9 cellular contexts compared by ENCODE assay signal in the genomic region with DNA sequence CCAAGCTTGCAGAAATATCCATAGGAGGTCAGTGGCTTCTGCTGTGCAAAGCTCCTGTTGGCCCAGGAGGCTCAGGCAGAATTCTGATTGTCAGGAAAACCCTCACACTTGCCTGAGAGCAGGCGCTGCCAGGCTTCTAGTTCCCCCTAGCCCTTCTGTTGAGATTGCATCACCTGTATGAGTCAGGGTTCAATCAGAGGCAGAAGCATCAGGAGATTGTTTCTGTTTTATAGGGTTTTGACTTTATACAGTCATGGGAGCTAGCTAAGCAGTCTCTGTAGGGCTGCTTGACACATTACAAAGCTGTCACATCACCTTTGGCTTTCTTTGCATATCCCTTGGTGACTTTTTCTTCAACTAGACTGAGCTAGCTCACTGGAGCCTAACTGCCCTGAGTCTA. TPM values are rescaled to one million over a fixed set of nuclear protein-coding genes. Genes with fewer than 3 reads are reported as not detected.
DNase-seq lines count a peak whose midpoint lies in the region; ATAC-seq and TF ChIP-seq lines count a peak whose summit lies in the region.
"Had no signal": no experiment of that assay in that cellular context is flagged by ENCODE, and none has a peak within 500 bp of the region (broad histone marks: within the 10 kb centered on the region; RNA-seq: fewer than 3 reads in every experiment).

No MANE protein-coding gene starts in this region.

- H3K4me1 ChIP-seq in HEK293 (ENCODE audit: control insufficient read depth, insufficient read depth, low read length) = no peaks in the 10 kb centered on the region
- no peaks in the 10 kb centered on the region for H3K4me1 ChIP-seq in ascending aorta

- no peak for TF ChIP-seq CTCF in AG04450 (IDR thresholded peaks at IDR 0.05; ENCODE audit: low read depth, low read length)
- TF ChIP-seq CTCF in HEK293 (tag by site-specific recombination; IDR thresholded peaks at IDR 0.05) = no peak
- TF ChIP-seq CTCF in RWPE1 (conservative IDR thresholded peaks at IDR 0.05; ENCODE audit: low read depth) = no peak
- no peak for TF ChIP-seq CTCF in fibroblast of villous mesenchyme (IDR thresholded peaks at IDR 0.05; ENCODE audit: insufficient read depth, low read depth, low read length)
- no peak for TF ChIP-seq CTCF in ascending aorta (IDR thresholded peaks at IDR 0.05)

- H3K9me3 ChIP-seq in AG04450 (ENCODE audit: control insufficient read depth, insufficient read depth, low read length) = no peaks in the 10 kb centered on the region
- no peaks in the 10 kb centered on the region; the same call in 1 of the 2 replicates for H3K9me3 ChIP-seq in HEK293 (ENCODE audit: control insufficient read depth, insufficient read depth, low read depth, low read length)
- no peaks in the 10 kb centered on the region for H3K9me3 ChIP-seq in ascending aorta

- H3K4me3 ChIP-seq in AG04450 (ENCODE audit: low read depth, low read length) = no peak overlapping the region
- H3K4me3 ChIP-seq in HEK293 (ENCODE audit: low read depth, low read length) = no peak overlapping the region
- H3K4me3 ChIP-seq in fibroblast of villous mesenchyme (ENCODE audit: low read depth, low read length) = no peak overlapping the region
- H3K4me3 ChIP-seq in ascending aorta = no peak overlapping the region

- no peak overlapping the region for H3K4me3 Mint-ChIP-seq in activated T-helper 1 cell treated with anti-CD3 and anti-CD28 coated beads, Interleukin-12 subunit alpha, Interleukin-12 subunit beta, Interleukin-2, Interleukin-4 antibody, amounts not matched to agents 30 ng/mL and 10 ng/mL and 1 ng/mL, durations not matched to agents 14 hours and 24 hours and 36 hours

- H3K27me3 Mint-ChIP-seq in activated T-helper 1 cell treated with anti-CD3 and anti-CD28 coated beads, Interleukin-12 subunit alpha, Interleukin-12 subunit beta, Interleukin-2, Interleukin-4 antibody, amounts not matched to agents 30 ng/mL and 10 ng/mL and 1 ng/mL, durations not matched to agents 14 hours and 24 hours and 36 hours (ENCODE audit: insufficient read depth) = no peaks in the 10 kb centered on the region

- POLR2A ChIA-PET in AG04450 (lab: Yijun Ruan, JAX) = no interaction called here
- POLR2A ChIA-PET in HEK293 (lab: Yijun Ruan, JAX) = no interaction called here
- POLR2A ChIA-PET in RWPE1 (lab: Yijun Ruan, JAX; ENCODE audit: low non-redundant PET) = no interaction called here

- intact Hi-C loops in activated T-helper 1 cell treated with anti-CD3 and anti-CD28 coated beads, Interleukin-12 subunit alpha, Interleukin-12 subunit beta, Interleukin-2, Interleukin-4 antibody, amounts not matched to agents 30 ng/mL and 10 ng/mL and 1 ng/mL, durations not matched to agents 14 hours and 24 hours and 36 hours (cut with micrococcal nuclease) = no loop called here
- intact Hi-C loops in ascending aorta (cut with DNase I) = no loop called here

- H3K9me3 Mint-ChIP-seq in activated T-helper 1 cell treated with anti-CD3 and anti-CD28 coated beads, Interleukin-12 subunit alpha, Interleukin-12 subunit beta, Interleukin-2, Interleukin-4 antibody, amounts not matched to agents 30 ng/mL and 10 ng/mL and 1 ng/mL, durations not matched to agents 14 hours and 24 hours and 36 hours = no peaks in the 10 kb centered on the region

- no peaks in the 10 kb centered on the region for H3K36me3 ChIP-seq in HEK293 (ENCODE audit: control insufficient read depth in 2 of 2, insufficient read depth in 1 of 2, low read length in 2 of 2)
- H3K36me3 ChIP-seq in ascending aorta = no peaks in the 10 kb centered on the region

- no peak overlapping the region for H3K27ac Mint-ChIP-seq in activated T-helper 1 cell treated with anti-CD3 and anti-CD28 coated beads, Interleukin-12 subunit alpha, Interleukin-12 subunit beta, Interleukin-2, Interleukin-4 antibody, amounts not matched to agents 30 ng/mL and 10 ng/mL and 1 ng/mL, durations not matched to agents 14 hours and 24 hours and 36 hours

- H3K4me1 Mint-ChIP-seq in activated T-helper 1 cell treated with anti-CD3 and anti-CD28 coated beads, Interleukin-12 subunit alpha, Interleukin-12 subunit beta, Interleukin-2, Interleukin-4 antibody, amounts not matched to agents 30 ng/mL and 10 ng/mL and 1 ng/mL, durations not matched to agents 14 hours and 24 hours and 36 hours (ENCODE audit: low read depth) = no peaks in the 10 kb centered on the region

- H3K27ac ChIP-seq in AG04450 (ENCODE audit: low read depth, low read length) = no peak overlapping the region
- no peak overlapping the region for H3K27ac ChIP-seq in HEK293 (ENCODE audit: extremely low read depth, low read depth, low read length)
- H3K27ac ChIP-seq in RWPE1 = no peak overlapping the region
- no peak overlapping the region for H3K27ac ChIP-seq in ascending aorta

- CTCF ChIA-PET in AG04450 (lab: Charles Lee) = interaction anchor here (0.6 to 1.7 kb wide), 4 partner anchors 9 to 1214 kb away, joined by 3 to 6 read pairs (median 6); no protein-coding TSS in a partner anchor
- CTCF ChIA-PET in HEK293 (lab: Yijun Ruan, JAX) = interaction anchor here (1.3 to 3.5 kb wide), 3 partner anchors 9 to 14 kb away, joined by 3 to 15 read pairs (median 4); no protein-coding TSS in a partner anchor
- CTCF ChIA-PET in RWPE1 (lab: Yijun Ruan, JAX) = no interaction called here

- no peaks in the 10 kb centered on the region for H3K36me3 Mint-ChIP-seq in activated T-helper 1 cell treated with anti-CD3 and anti-CD28 coated beads, Interleukin-12 subunit alpha, Interleukin-12 subunit beta, Interleukin-2, Interleukin-4 antibody, amounts not matched to agents 30 ng/mL and 10 ng/mL and 1 ng/mL, durations not matched to agents 14 hours and 24 hours and 36 hours (ENCODE audit: low read depth)

- ATAC-seq in HG02678 (IDR thresholded peaks at IDR 0.05; ENCODE audit: unreplicated experiment) = no peak
- ATAC-seq in GM19351 (IDR thresholded peaks at IDR 0.05; ENCODE audit: unreplicated experiment) = no peak

- DNase-seq in AG04450 (ENCODE audit: low read depth, low spot score) (peak; percentile 8), RWPE1 (ENCODE audit: low spot score) (peak; percentile 71), fibroblast of villous mesenchyme (ENCODE audit: low read depth) (peak; percentile 52), ascending aorta (ENCODE audit: low spot score in 2 of 2) (no peak)
- no peak for DNase-seq in activated T-helper 1 cell treated with anti-CD3 and anti-CD28 coated beads, Interleukin-12 subunit alpha, Interleukin-12 subunit beta, Interleukin-2, Interleukin-4 antibody, amounts not matched to agents 30 ng/mL and 10 ng/mL and 1 ng/mL, durations not matched to agents 14 hours and 24 hours and 36 hours (ENCODE audit: low spot score)
- DNase-seq: NCI-H345 had no signal

- no peaks in the 10 kb centered on the region for H3K27me3 ChIP-seq in AG04450 (ENCODE audit: control insufficient read depth, insufficient read depth, low read length)
- no peaks in the 10 kb centered on the region for H3K27me3 ChIP-seq in ascending aorta

TF ChIP-seq in HEK293, 187 proteins besides CTCF, POLR2A, EP300 and RAD21 (continues in another document):
- TF ChIP-seq TRIM28 (IDR thresholded peaks at IDR 0.05; ENCODE audit: borderline replicate concordance, low read length) (peak; percentile 51; the same call in 1 of the 2 replicates), OSR2 (tag by site-specific recombination; IDR thresholded peaks at IDR 0.05) (peak; percentile 56), ZNF837 (tag by site-specific recombination; IDR thresholded peaks at IDR 0.05) (no peak), SETDB1 (IDR thresholded peaks at IDR 0.05; ENCODE audit: insufficient read length, low read length) (peak; percentile 89)
- TF ChIP-seq, protein P1, sequence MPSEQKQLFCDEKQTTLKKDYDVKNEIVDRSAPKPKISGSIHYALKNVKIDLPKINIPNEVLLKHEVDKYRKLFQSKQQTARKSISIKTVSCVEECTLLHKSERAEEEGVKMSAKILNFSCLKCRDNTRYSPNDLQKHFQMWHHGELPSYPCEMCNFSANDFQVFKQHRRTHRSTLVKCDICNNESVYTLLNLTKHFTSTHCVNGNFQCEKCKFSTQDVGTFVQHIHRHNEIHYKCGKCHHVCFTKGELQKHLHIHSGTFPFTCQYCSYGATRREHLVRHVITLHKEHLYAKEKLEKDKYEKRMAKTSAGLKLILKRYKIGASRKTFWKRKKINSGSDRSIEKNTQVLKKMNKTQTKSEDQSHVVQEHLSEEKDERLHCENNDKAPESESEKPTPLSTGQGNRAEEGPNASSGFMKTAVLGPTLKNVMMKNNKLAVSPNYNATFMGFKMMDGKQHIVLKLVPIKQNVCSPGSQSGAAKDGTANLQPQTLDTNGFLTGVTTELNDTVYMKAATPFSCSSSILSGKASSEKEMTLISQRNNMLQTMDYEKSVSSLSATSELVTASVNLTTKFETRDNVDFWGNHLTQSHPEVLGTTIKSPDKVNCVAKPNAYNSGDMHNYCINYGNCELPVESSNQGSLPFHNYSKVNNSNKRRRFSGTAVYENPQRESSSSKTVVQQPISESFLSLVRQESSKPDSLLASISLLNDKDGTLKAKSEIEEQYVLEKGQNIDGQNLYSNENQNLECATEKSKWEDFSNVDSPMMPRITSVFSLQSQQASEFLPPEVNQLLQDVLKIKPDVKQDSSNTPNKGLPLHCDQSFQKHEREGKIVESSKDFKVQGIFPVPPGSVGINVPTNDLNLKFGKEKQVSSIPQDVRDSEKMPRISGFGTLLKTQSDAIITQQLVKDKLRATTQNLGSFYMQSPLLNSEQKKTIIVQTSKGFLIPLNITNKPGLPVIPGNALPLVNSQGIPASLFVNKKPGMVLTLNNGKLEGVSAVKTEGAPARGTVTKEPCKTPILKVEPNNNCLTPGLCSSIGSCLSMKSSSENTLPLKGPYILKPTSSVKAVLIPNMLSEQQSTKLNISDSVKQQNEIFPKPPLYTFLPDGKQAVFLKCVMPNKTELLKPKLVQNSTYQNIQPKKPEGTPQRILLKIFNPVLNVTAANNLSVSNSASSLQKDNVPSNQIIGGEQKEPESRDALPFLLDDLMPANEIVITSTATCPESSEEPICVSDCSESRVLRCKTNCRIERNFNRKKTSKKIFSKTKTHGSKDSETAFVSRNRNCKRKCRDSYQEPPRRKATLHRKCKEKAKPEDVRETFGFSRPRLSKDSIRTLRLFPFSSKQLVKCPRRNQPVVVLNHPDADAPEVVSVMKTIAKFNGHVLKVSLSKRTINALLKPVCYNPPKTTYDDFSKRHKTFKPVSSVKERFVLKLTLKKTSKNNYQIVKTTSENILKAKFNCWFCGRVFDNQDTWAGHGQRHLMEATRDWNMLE (tag by site-specific recombination; conservative IDR thresholded peaks at IDR 0.05; ENCODE audit: low read depth) = 0 out of 2 replicates have a peak, but pooled peaks have one; percentile 14

RNA-seq across cellular contexts. Expression of a gene that starts 27.8 kb away (rescaled TPM):
- not detected in 2 replicates for polyA plus RNA-seq in AG04450 (2011; rRNA removed)
- polyA minus RNA-seq in AG04450 (2011; rRNA and poly(A)+ RNA removed) = not detected in 2 replicates
- total RNA-seq in fibroblast of villous mesenchyme = under 0.01 TPM in 1 of 2 replicates, not detected in the other
- not detected in 2 replicates for total RNA-seq in activated T-helper 1 cell treated with anti-CD3 and anti-CD28 coated beads, Interleukin-12 subunit alpha, Interleukin-12 subunit beta, Interleukin-2, Interleukin-4 antibody, amounts not matched to agents 30 ng/mL and 10 ng/mL and 1 ng/mL, durations not matched to agents 14 hours and 24 hours and 36 hours
- total RNA-seq in ascending aorta = 76.2 TPM

Comparison
In these comparisons a context has a peak if more than half of its experiments do, and no peak if none do; other contexts are left out.
1. DNase-seq: peak in AG04450 (single experiment), RWPE1 (single experiment) and fibroblast of villous mesenchyme (single experiment); none in activated T-helper 1 cell treated with anti-CD3 and anti-CD28 coated beads, Interleukin-12 subunit alpha, Interleukin-12 subunit beta, Interleukin-2, Interleukin-4 antibody, amounts not matched to agents 30 ng/mL and 10 ng/mL and 1 ng/mL, durations not matched to agents 14 hours and 24 hours and 36 hours (single experiment) and ascending aorta (0 of 2).
2. RNA of a gene that starts 27.8 kb away (total RNA-seq): 76.2 TPM in ascending aorta (single experiment); under 0.01 TPM in fibroblast of villous mesenchyme and not detected in activated T-helper 1 cell treated with anti-CD3 and anti-CD28 coated beads, Interleukin-12 subunit alpha, Interleukin-12 subunit beta, Interleukin-2, Interleukin-4 antibody, amounts not matched to agents 30 ng/mL and 10 ng/mL and 1 ng/mL, durations not matched to agents 14 hours and 24 hours and 36 hours; every median in the first group is over 10 times any median in the second.